1 cellular context compared by ENCODE assay signal in the genomic region with DNA sequence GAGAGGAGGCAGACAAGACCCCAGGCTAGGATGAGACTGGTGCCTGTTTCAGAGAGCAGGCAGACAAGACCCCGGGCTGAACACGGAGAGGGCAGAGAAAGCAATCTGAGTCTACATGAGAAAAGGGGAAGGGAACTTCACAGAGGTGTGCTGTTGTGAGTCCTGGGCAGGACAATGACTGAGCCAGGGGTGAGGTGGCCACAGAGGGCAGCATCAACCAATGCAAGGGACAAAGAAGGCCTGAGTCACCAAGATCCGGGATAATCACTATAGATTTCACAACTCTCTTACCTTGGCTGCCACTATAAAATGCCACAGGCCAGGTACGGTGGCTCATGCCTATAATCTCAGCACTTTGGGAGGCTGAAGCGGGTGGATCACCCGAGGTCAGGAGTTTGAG.
TF ChIP-seq lines count a peak whose summit lies in the region.

No MANE protein-coding gene starts in this region.

TF ChIP-seq in liver, 16 proteins besides CTCF, POLR2A, EP300 and RAD21 (continued from another document):
- TF ChIP-seq ATF3 (IDR thresholded peaks at IDR 0.05) (no peak), NR2F2 (IDR thresholded peaks at IDR 0.05) (no peak)
